In the genomic region with DNA sequence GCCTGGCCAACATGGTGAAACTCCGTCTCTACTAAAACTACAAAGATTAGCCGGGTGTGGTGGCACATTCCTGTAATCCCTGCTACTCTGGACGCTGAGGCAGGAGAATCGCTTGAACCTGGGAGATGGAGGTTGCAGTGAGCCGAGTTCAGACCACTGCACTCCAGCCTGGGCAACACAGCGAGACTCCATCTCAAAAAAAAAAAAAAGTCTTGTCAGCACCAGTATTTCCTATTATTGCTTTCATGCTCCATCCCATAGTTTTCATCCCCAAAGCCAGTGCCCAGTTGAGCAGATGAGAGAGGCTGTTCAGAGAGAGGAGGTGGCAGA, we compare ENCODE assay signal across 16 cellular contexts. TPM values are rescaled to one million over a fixed set of nuclear protein-coding genes. Genes with fewer than 3 reads are reported as not detected.
DNase-seq lines count a peak whose midpoint lies in the region; ATAC-seq and TF ChIP-seq lines count a peak whose summit lies in the region.
"Had no signal": no experiment of that assay in that cellular context is flagged by ENCODE, and none has a peak within 500 bp of the region (broad histone marks: within the 10 kb centered on the region; RNA-seq: fewer than 3 reads in every experiment).

No MANE protein-coding gene starts in this region.

- peaks cover 27% of the 10 kb centered on the region for H3K36me3 Mint-ChIP-seq in activated CD8-positive, alpha-beta memory T cell treated with anti-CD3 and anti-CD28 coated beads, Interleukin-2, amount 10 ng/mL, durations not matched to agents 7 days and 5 days
- H3K36me3 Mint-ChIP-seq in stimulated activated effector memory CD8-positive, alpha-beta T cell treated with anti-CD3 and anti-CD28 coated beads, Interleukin-12 subunit alpha, Interleukin-12 subunit beta, amount 100 ng/mL, for 72 hours, result peaks cover 68% of the 10 kb centered on the region

- peak overlapping the region; percentile 96; the same call in 1 of the 2 replicates for H3K27ac ChIP-seq in VCaP
- peak overlapping the region in 3 of 4 donors; percentile 22 to 48 (median 31) for H3K27ac ChIP-seq in gastroesophageal sphincter

- H3K27me3 ChIP-seq in gastroesophageal sphincter, result no peaks in the 10 kb centered on the region
- H3K27me3 ChIP-seq: heart left ventricle, tibial artery had no signal

- H3K27me3 Mint-ChIP-seq in activated CD8-positive, alpha-beta memory T cell treated with anti-CD3 and anti-CD28 coated beads, Interleukin-2, amount 10 ng/mL, durations not matched to agents 7 days and 5 days, result no peaks in the 10 kb centered on the region
- H3K27me3 Mint-ChIP-seq: naive B cell had no signal

- no peak for TF ChIP-seq EP300 in gastroesophageal sphincter (IDR thresholded peaks at IDR 0.05)

- peaks cover 0 to 47% (median 31%) of the 10 kb centered on the region in 3 donors for H3K4me1 ChIP-seq in gastroesophageal sphincter

- TF ChIP-seq POLR2A in gastroesophageal sphincter (IDR thresholded peaks at IDR 0.05), result no peak

- H3K4me3 ChIP-seq in gastroesophageal sphincter, result no peak overlapping the region
- H3K4me3 ChIP-seq: heart left ventricle, SK-N-MC, tibial artery had no signal

- no peak overlapping the region for H3K4me3 Mint-ChIP-seq in activated CD8-positive, alpha-beta memory T cell treated with anti-CD3 and anti-CD28 coated beads, Interleukin-2, amount 10 ng/mL, durations not matched to agents 7 days and 5 days
- no peak overlapping the region for H3K4me3 Mint-ChIP-seq in stimulated activated effector memory CD8-positive, alpha-beta T cell treated with anti-CD3 and anti-CD28 coated beads, Interleukin-12 subunit alpha, Interleukin-12 subunit beta, amount 100 ng/mL, for 72 hours
- H3K4me3 Mint-ChIP-seq: naive B cell had no signal

- peak overlapping the region; percentile 70 for H3K27ac Mint-ChIP-seq in activated CD8-positive, alpha-beta memory T cell treated with anti-CD3 and anti-CD28 coated beads, Interleukin-2, amount 10 ng/mL, durations not matched to agents 7 days and 5 days
- peak overlapping the region; percentile 93 for H3K27ac Mint-ChIP-seq in stimulated activated effector memory CD8-positive, alpha-beta T cell treated with anti-CD3 and anti-CD28 coated beads, Interleukin-12 subunit alpha, Interleukin-12 subunit beta, amount 100 ng/mL, for 72 hours

- H3K36me3 ChIP-seq in gastroesophageal sphincter, result peaks cover 0 to 38% of the 10 kb centered on the region in 2 donors

- H3K4me1 Mint-ChIP-seq in activated CD8-positive, alpha-beta memory T cell treated with anti-CD3 and anti-CD28 coated beads, Interleukin-2, amount 10 ng/mL, durations not matched to agents 7 days and 5 days, result peaks cover 43% of the 10 kb centered on the region
- H3K4me1 Mint-ChIP-seq in stimulated activated effector memory CD8-positive, alpha-beta T cell treated with anti-CD3 and anti-CD28 coated beads, Interleukin-12 subunit alpha, Interleukin-12 subunit beta, amount 100 ng/mL, for 72 hours, result peaks cover 55% of the 10 kb centered on the region

- whole genome bisulfite sequencing in gastroesophageal sphincter (ENCODE audit: low coverage in 1 of 2), 2 donors, result 100% methylated on average over 1 of the region's 6 CpGs; no CpG with 5 or more reads in 1 of the 2 donors

- no peak for DNase-seq in activated CD8-positive, alpha-beta memory T cell treated with anti-CD3 and anti-CD28 coated beads, Interleukin-2, amount 10 ng/mL, durations not matched to agents 7 days and 5 days
- no peak for DNase-seq in activated CD8-positive, alpha-beta memory T cell treated with anti-CD3 and anti-CD28 coated beads for 24 hours
- DNase-seq in stimulated activated effector memory CD8-positive, alpha-beta T cell treated with anti-CD3 and anti-CD28 coated beads, Interleukin-12 subunit alpha, Interleukin-12 subunit beta, amount 100 ng/mL, for 72 hours (ENCODE audit: low spot score in 2 of 2), result no peak
- DNase-seq in globus pallidus (ENCODE audit: low spot score) (no peak), mucosa of gallbladder (ENCODE audit: low spot score) (no peak)
- DNase-seq: activated CD4-positive, alpha-beta T cell treated with anti-CD3 and anti-CD28 coated beads, Interleukin-2, amount 50 U/mL, for 4 hours; naive B cell; NCI-H1436; NCI-H82; tibial artery had no signal

- H3K9me3 Mint-ChIP-seq in activated CD8-positive, alpha-beta memory T cell treated with anti-CD3 and anti-CD28 coated beads, Interleukin-2, amount 10 ng/mL, durations not matched to agents 7 days and 5 days (ENCODE audit: low read depth), result no peaks in the 10 kb centered on the region
- H3K9me3 Mint-ChIP-seq in stimulated activated effector memory CD8-positive, alpha-beta T cell treated with anti-CD3 and anti-CD28 coated beads, Interleukin-12 subunit alpha, Interleukin-12 subunit beta, amount 100 ng/mL, for 72 hours, result no peaks in the 10 kb centered on the region
- H3K9me3 Mint-ChIP-seq: naive B cell had no signal

- ATAC-seq in activated CD8-positive, alpha-beta memory T cell treated with anti-CD3 and anti-CD28 coated beads, Interleukin-2, amount 10 ng/mL, durations not matched to agents 7 days and 5 days, result no peak
- no peak for ATAC-seq in gastroesophageal sphincter
- ATAC-seq in stimulated activated effector memory CD8-positive, alpha-beta T cell treated with anti-CD3 and anti-CD28 coated beads, Interleukin-12 subunit alpha, Interleukin-12 subunit beta, amount 100 ng/mL, for 72 hours, result no peak
- ATAC-seq in GM18861 (IDR thresholded peaks at IDR 0.05; ENCODE audit: unreplicated experiment), result no peak
- ATAC-seq: esophagus mucosa had no signal

- CTCF ChIA-PET in activated CD8-positive, alpha-beta memory T cell treated with anti-CD3 and anti-CD28 coated beads, Interleukin-2, amount 10 ng/mL, durations not matched to agents 7 days and 5 days (lab: Charles Lee), result interaction anchor here (1.1 kb wide), 1 partner anchor 519 kb away, joined by 4 read pairs; no protein-coding TSS in a partner anchor

- no peak for TF ChIP-seq CTCF in VCaP (conservative IDR thresholded peaks at IDR 0.05)
- TF ChIP-seq CTCF in gastroesophageal sphincter (IDR thresholded peaks at IDR 0.05), result no peak

- no peaks in the 10 kb centered on the region for H3K9me3 ChIP-seq in gastroesophageal sphincter
- H3K9me3 ChIP-seq: heart left ventricle, tibial artery had no signal

RNA-seq across cellular contexts. Expression of a gene that starts 58.4 kb away (rescaled TPM):
- 10 to 100 TPM; 37.0 to 41.4 TPM for total RNA-seq in activated CD8-positive, alpha-beta memory T cell treated with anti-CD3 and anti-CD28 coated beads, Interleukin-2, amount 10 ng/mL, durations not matched to agents 7 days and 5 days
- total RNA-seq in gastroesophageal sphincter, result 10 to 100 TPM; 70.8 to 77.4 (median 76.4) TPM
- 86.6 TPM for total RNA-seq in mucosa of gallbladder
